ENCODE assay signal across 8 cellular contexts in the genomic region with DNA sequence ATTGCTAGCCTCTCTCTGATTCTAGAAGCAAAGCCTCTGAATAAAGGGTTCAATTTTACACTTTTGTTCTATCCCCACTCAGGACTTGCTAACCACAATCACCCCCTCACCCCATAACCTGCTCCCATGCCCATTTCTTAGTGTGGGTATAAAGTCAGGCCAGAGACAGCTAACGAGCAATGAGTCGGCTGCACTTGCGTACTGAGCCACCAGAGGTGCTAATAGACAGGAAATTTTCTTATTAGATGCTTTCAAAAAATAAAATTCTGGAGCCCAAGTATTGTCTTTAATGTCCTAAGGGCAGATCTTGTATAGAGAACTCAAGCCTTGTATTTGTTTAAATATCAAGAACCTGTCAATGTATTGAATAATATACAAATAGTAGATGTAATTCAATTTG.
A peak's percentile ranks its signal among the peaks of the same experiment; 100 is the strongest.
DNase-seq lines count a peak whose midpoint lies in the region; ATAC-seq and TF ChIP-seq lines count a peak whose summit lies in the region.

No MANE protein-coding gene starts in this region.

- H3K79me2 ChIP-seq in SK-N-SH (ENCODE audit: insufficient read depth), result no peaks in the 10 kb centered on the region
- H3K79me2 ChIP-seq in smooth muscle cell (ENCODE audit: low read depth), result no peaks in the 10 kb centered on the region

- H3K9me3 ChIP-seq in SK-N-SH, result no peaks in the 10 kb centered on the region
- no peaks in the 10 kb centered on the region for H3K9me3 ChIP-seq in smooth muscle cell (replicated peaks; ENCODE audit: low read depth)
- peaks cover 1% of the 10 kb centered on the region for H3K9me3 ChIP-seq in aorta (ENCODE audit: control insufficient read depth, low read length)

- H3K4me3 ChIP-seq in SK-N-SH (ENCODE audit: low read depth in 2 of 2, low read length in 1 of 2) (no peak overlapping the region), smooth muscle cell (no peak overlapping the region), aorta (ENCODE audit: low read length in 2 of 2) (no peak overlapping the region)

- intact Hi-C loops in aorta (cut with DNase I), result no loop called here

- TF ChIP-seq RAD21 in SK-N-SH (IDR thresholded peaks at IDR 0.05; ENCODE audit: low read length), result peak; percentile 22; the same call in 1 of the 2 replicates

- TF ChIP-seq CTCF in SK-N-SH (IDR thresholded peaks at IDR 0.05) (peak; percentile 40; the same call in 1 of the 2 replicates), VCaP (conservative IDR thresholded peaks at IDR 0.05) (peak; percentile 66), smooth muscle cell (IDR thresholded peaks at IDR 0.05; ENCODE audit: borderline replicate concordance, insufficient read depth, poor library complexity, severe bottlenecking) (peak; percentile 27)

- H3K9me2 ChIP-seq in SK-N-SH, result no peaks in the 10 kb centered on the region

- H2AFZ ChIP-seq in SK-N-SH (ENCODE audit: low read depth), result no peak overlapping the region
- H2AFZ ChIP-seq in smooth muscle cell (ENCODE audit: low read depth), result no peak overlapping the region

- H3F3A ChIP-seq in SK-N-SH (replicated peaks; ENCODE audit: insufficient read depth), result no peaks in the 10 kb centered on the region
- H3F3A ChIP-seq in smooth muscle cell (ENCODE audit: low read depth), result no peaks in the 10 kb centered on the region

- H4K20me1 ChIP-seq in SK-N-SH (ENCODE audit: insufficient read depth), result no peaks in the 10 kb centered on the region
- H4K20me1 ChIP-seq in smooth muscle cell (ENCODE audit: low read depth), result no peaks in the 10 kb centered on the region

- peak; percentile 19 for DNase-seq in SK-N-SH
- DNase-seq in smooth muscle cell (lab: John Stamatoyannopoulos, UW; ENCODE audit: unreplicated experiment), result no peak
- DNase-seq in NK-92 treated with Interleukin-12 subunit alpha and Interleukin-12 subunit beta, amount 100 ng/mL, for 24 hours (lab: John Stamatoyannopoulos, UW), result no peak
- DNase-seq in NCI-H2227 (lab: John Stamatoyannopoulos, UW; ENCODE audit: unreplicated experiment), result no peak
- no peak for DNase-seq in aorta

- H3K4me2 ChIP-seq in SK-N-SH, result no peak overlapping the region
- no peak overlapping the region for H3K4me2 ChIP-seq in smooth muscle cell

- no peak for TF ChIP-seq EP300 in SK-N-SH (IDR thresholded peaks at IDR 0.05; ENCODE audit: borderline replicate concordance in 1 of 2, low read depth in 1 of 2, low read length in 1 of 2)

- H3K27me3 ChIP-seq in SK-N-SH (ENCODE audit: insufficient read depth) (no peaks in the 10 kb centered on the region), smooth muscle cell (ENCODE audit: low read depth) (no peaks in the 10 kb centered on the region), aorta (ENCODE audit: control insufficient read depth in 1 of 2, insufficient read depth in 2 of 2, low read length in 1 of 2) (no peaks in the 10 kb centered on the region)

- H3K27ac ChIP-seq in SK-N-SH (ENCODE audit: low read depth in 2 of 2, low read length in 1 of 2) (no peak overlapping the region), VCaP (no peak overlapping the region), smooth muscle cell (ENCODE audit: low read depth) (no peak overlapping the region), aorta (ENCODE audit: low read depth in 1 of 2, low read length in 2 of 2) (no peak overlapping the region)

- H3K4me1 ChIP-seq in SK-N-SH (ENCODE audit: control insufficient read depth in 1 of 2, insufficient read depth in 2 of 2, low read depth in 1 of 2, low read length in 1 of 2), result no peaks in the 10 kb centered on the region; a peak in 2 of 4 replicates
- H3K4me1 ChIP-seq in smooth muscle cell (ENCODE audit: low read depth), result no peaks in the 10 kb centered on the region
- H3K4me1 ChIP-seq in aorta (ENCODE audit: control insufficient read depth in 1 of 2, insufficient read depth in 2 of 2, low read length in 2 of 2), result no peaks in the 10 kb centered on the region

- 98% methylated on average over 3 of the region's 3 CpGs for WGBS in SK-N-SH (ENCODE audit: low lambda C conversion rate)
- WGBS in smooth muscle cell (ENCODE audit: low lambda C conversion rate), result 85% methylated on average over 3 of the region's 3 CpGs
- 72 to 74% methylated on average over 3 of the region's 3 CpGs for WGBS in aorta, 2 donors

- POLR2A ChIA-PET in SK-N-SH (lab: Yijun Ruan, JAX), result no interaction called here

- CTCF ChIA-PET in SK-N-SH (lab: Yijun Ruan, JAX), result interaction anchor here (0.9 to 1.3 kb wide), 2 partner anchors 14 to 66 kb away, joined by 3 to 4 read pairs; no protein-coding TSS in a partner anchor

- ATAC-seq in SK-N-SH treated with all-trans-retinoic acid at 6 μM for 48 hours, result no peak
- ATAC-seq in HG02973 (IDR thresholded peaks at IDR 0.05; ENCODE audit: unreplicated experiment), result peak; percentile 67
- ATAC-seq in aorta (ENCODE audit: low FRiP score), result no peak

- H3K36me3 ChIP-seq in SK-N-SH (replicated peaks in 1 of 2; ENCODE audit: control insufficient read depth in 1 of 2, insufficient read depth in 2 of 2, low read length in 1 of 2) (peaks cover 0 to 6% of the 10 kb centered on the region in 2 experiments), smooth muscle cell (ENCODE audit: low read depth) (no peaks in the 10 kb centered on the region), aorta (ENCODE audit: control insufficient read depth in 1 of 2, insufficient read depth in 2 of 2, low read length in 1 of 2) (no peaks in the 10 kb centered on the region)

- H3K9ac ChIP-seq in SK-N-SH, result no peak overlapping the region
- no peak overlapping the region for H3K9ac ChIP-seq in smooth muscle cell (ENCODE audit: low read depth)

TF ChIP-seq in SK-N-SH, 30 proteins besides CTCF, POLR2A, EP300 and RAD21 (continues in another document):
- TF ChIP-seq MXI1 (IDR thresholded peaks at IDR 0.05; ENCODE audit: low read depth, low read length), result no peak
- TF ChIP-seq, protein P1, sequence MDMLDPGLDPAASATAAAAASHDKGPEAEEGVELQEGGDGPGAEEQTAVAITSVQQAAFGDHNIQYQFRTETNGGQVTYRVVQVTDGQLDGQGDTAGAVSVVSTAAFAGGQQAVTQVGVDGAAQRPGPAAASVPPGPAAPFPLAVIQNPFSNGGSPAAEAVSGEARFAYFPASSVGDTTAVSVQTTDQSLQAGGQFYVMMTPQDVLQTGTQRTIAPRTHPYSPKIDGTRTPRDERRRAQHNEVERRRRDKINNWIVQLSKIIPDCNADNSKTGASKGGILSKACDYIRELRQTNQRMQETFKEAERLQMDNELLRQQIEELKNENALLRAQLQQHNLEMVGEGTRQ (IDR thresholded peaks at IDR 0.05; ENCODE audit: borderline replicate concordance, low read depth, low read length), result no peak
- TF ChIP-seq, protein P2, sequence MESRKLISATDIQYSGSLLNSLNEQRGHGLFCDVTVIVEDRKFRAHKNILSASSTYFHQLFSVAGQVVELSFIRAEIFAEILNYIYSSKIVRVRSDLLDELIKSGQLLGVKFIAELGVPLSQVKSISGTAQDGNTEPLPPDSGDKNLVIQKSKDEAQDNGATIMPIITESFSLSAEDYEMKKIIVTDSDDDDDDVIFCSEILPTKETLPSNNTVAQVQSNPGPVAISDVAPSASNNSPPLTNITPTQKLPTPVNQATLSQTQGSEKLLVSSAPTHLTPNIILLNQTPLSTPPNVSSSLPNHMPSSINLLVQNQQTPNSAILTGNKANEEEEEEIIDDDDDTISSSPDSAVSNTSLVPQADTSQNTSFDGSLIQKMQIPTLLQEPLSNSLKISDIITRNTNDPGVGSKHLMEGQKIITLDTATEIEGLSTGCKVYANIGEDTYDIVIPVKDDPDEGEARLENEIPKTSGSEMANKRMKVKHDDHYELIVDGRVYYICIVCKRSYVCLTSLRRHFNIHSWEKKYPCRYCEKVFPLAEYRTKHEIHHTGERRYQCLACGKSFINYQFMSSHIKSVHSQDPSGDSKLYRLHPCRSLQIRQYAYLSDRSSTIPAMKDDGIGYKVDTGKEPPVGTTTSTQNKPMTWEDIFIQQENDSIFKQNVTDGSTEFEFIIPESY (IDR thresholded peaks at IDR 0.05; ENCODE audit: borderline replicate concordance, low read depth), result no peak
- no peak for TF ChIP-seq FOSL2 (IDR thresholded peaks at IDR 0.05; ENCODE audit: borderline replicate concordance, low read depth)
- TF ChIP-seq NRF1 (IDR thresholded peaks at IDR 0.05; ENCODE audit: low read depth, low read length), result no peak
- no peak for TF ChIP-seq SIN3A (IDR thresholded peaks at IDR 0.05; ENCODE audit: borderline replicate concordance, low read depth, low read length)
- TF ChIP-seq NFIC (IDR thresholded peaks at IDR 0.05; ENCODE audit: borderline replicate concordance), result no peak

TF ChIP-seq in SK-N-SH treated with all-trans-retinoic acid at 6 μM for 48 hours, 23 proteins besides CTCF, POLR2A, EP300 and RAD21:
- TF ChIP-seq, protein P3, sequence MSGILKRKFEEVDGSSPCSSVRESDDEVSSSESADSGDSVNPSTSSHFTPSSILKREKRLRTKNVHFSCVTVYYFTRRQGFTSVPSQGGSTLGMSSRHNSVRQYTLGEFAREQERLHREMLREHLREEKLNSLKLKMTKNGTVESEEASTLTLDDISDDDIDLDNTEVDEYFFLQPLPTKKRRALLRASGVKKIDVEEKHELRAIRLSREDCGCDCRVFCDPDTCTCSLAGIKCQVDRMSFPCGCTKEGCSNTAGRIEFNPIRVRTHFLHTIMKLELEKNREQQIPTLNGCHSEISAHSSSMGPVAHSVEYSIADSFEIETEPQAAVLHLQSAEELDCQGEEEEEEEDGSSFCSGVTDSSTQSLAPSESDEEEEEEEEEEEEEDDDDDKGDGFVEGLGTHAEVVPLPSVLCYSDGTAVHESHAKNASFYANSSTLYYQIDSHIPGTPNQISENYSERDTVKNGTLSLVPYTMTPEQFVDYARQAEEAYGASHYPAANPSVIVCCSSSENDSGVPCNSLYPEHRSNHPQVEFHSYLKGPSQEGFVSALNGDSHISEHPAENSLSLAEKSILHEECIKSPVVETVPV (CRISPR knock-in tag; IDR thresholded peaks at IDR 0.05), result no peak
- TF ChIP-seq ZFP30 (CRISPR knock-in tag; IDR thresholded peaks at IDR 0.05) (no peak), CSDC2 (CRISPR knock-in tag; IDR thresholded peaks at IDR 0.05) (no peak), ZNF565 (CRISPR knock-in tag; conservative IDR thresholded peaks at IDR 0.05; ENCODE audit: low read depth) (no peak), OSR1 (CRISPR knock-in tag; IDR thresholded peaks at IDR 0.05) (no peak)
